In genomic region chr5:56900858-56901578, GRCh38 we compare ENCODE assay signal across 8 cellular contexts. TPM values are rescaled to one million over a fixed set of nuclear protein-coding genes. Genes with fewer than 3 reads are reported as not detected.
DNase-seq lines count a peak whose midpoint lies in the region; ATAC-seq and TF ChIP-seq lines count a peak whose summit lies in the region.

No MANE protein-coding gene starts in this region.

- peak; percentile 62 for DNase-seq in SIG-M5 treated with dmso at 0.1 percent for 504 hours (lab: John Stamatoyannopoulos, UW; ENCODE audit: unreplicated experiment)
- DNase-seq in SIG-M5 (lab: John Stamatoyannopoulos, UW), result no peak
- DNase-seq in HFF-Myc (ENCODE audit: extremely low read depth, low read depth), result peak; percentile 26
- DNase-seq in OCI-M2 (lab: John Stamatoyannopoulos, UW; ENCODE audit: unreplicated experiment), result peak; percentile 17
- DNase-seq in T47D (ENCODE audit: low read depth in 1 of 2, low spot score in 1 of 2), result peak; percentile 40 to 69
- peak; percentile 47 for DNase-seq in kidney glomerular epithelial cell (lab: John Stamatoyannopoulos, UW)
- no peak for DNase-seq in tibial artery
- DNase-seq in omental fat pad (ENCODE audit: low spot score), result no peak

- H3K4me1 ChIP-seq in tibial artery, result no peaks in the 10 kb centered on the region

- in situ Hi-C loops in T47D (cut with HindIII; ENCODE audit: low pct_unique_long_range_greater_than_20kb, low sequenced_read_pairs), result no loop called here

- H3K9me3 ChIP-seq in tibial artery, result no peaks in the 10 kb centered on the region

- TF ChIP-seq CTCF in HFF-Myc (IDR thresholded peaks at IDR 0.05; ENCODE audit: low read depth, low read length, missing control alignments) (peak; percentile 55), tibial artery (IDR thresholded peaks at IDR 0.05) (peak; percentile 64 to 68), omental fat pad (IDR thresholded peaks at IDR 0.05) (peak in 1 of 3 donors; percentile 11)

- H3K36me3 ChIP-seq in tibial artery, result no peaks in the 10 kb centered on the region

- no peak overlapping the region for H3K4me3 ChIP-seq in HFF-Myc (replicated peaks; ENCODE audit: low read depth, low read length)
- no peak overlapping the region for H3K4me3 ChIP-seq in tibial artery

- H3K27me3 ChIP-seq in tibial artery, result peaks cover 0 to 2% of the 10 kb centered on the region in 2 donors

- H3K27ac ChIP-seq in tibial artery, result no peak overlapping the region

- intact Hi-C loops in tibial artery (cut with DNase I; ENCODE audit: low total_unique reads), result loop anchor here (5.0 kb wide), 1 partner anchor 321 kb away; no protein-coding TSS in a partner anchor

- no peak for ATAC-seq in omental fat pad (ENCODE audit: low FRiP score)

RNA-seq across cellular contexts. Expression of gene SETD9, which starts 8.4 kb away (rescaled TPM):
- total RNA-seq in omental fat pad, result 10 to 100 TPM in 3 of 4 donors, 1 to 10 TPM in 1; 3.8 to 15.8 (median 11.3) TPM

RNA-seq across cellular contexts. Expression of gene MIER3, which starts 50.9 kb away (rescaled TPM):
- total RNA-seq in omental fat pad, result 10 to 100 TPM; 15.4 to 57.8 (median 30.6) TPM

Comparison
In these comparisons a context has a peak if more than half of its experiments do, and no peak if none do; other contexts are left out.
1. DNase-seq: peak in SIG-M5 treated with dmso at 0.1 percent for 504 hours (single experiment), HFF-Myc (single experiment), OCI-M2 (single experiment), T47D (2 of 2) and kidney glomerular epithelial cell (single experiment); none in SIG-M5 (single experiment), tibial artery (0 of 2) and omental fat pad (single experiment).